8 cellular contexts compared by ENCODE assay signal in genomic region chr12:18224745-18225144, GRCh38. TPM values are rescaled to one million over a fixed set of nuclear protein-coding genes. Genes with fewer than 3 reads are reported as not detected.
DNase-seq lines count a peak whose midpoint lies in the region; ATAC-seq and TF ChIP-seq lines count a peak whose summit lies in the region.

No MANE protein-coding gene starts in this region.

- no peaks in the 10 kb centered on the region for H3K4me1 Mint-ChIP-seq in immature natural killer cell
- no peaks in the 10 kb centered on the region for H3K4me1 Mint-ChIP-seq in activated T-cell treated with anti-CD3 and anti-CD28 coated beads, Interleukin-2, amount 50 U/mL, for 4 hours (ENCODE audit: low read depth)

- DNase-seq in ELR (ENCODE audit: low read depth) (peak; percentile 69), NB4 (ENCODE audit: low read depth) (peak; percentile 39), WERI-Rb-1 (peak; percentile 9), kidney epithelial cell (ENCODE audit: low read depth) (peak; percentile 9), immature natural killer cell (no peak)
- no peak for DNase-seq in activated CD8-positive, alpha-beta memory T cell treated with anti-CD3 and anti-CD28 coated beads, Interleukin-2, amount 50 U/mL, for 48 hours
- no peak for DNase-seq in activated T-cell treated with anti-CD3 and anti-CD28 coated beads, Interleukin-2, amount 50 U/mL, for 4 hours

- H3K4me3 ChIP-seq in NB4 (ENCODE audit: low read depth, low read length) (no peak overlapping the region), WERI-Rb-1 (ENCODE audit: low read depth, low read length) (no peak overlapping the region), kidney epithelial cell (ENCODE audit: low read depth, low read length) (no peak overlapping the region)

- H3K27ac Mint-ChIP-seq in immature natural killer cell: no peak overlapping the region

- H3K36me3 ChIP-seq in WERI-Rb-1 (no peaks in the 10 kb centered on the region), kidney epithelial cell (ENCODE audit: control insufficient read depth, insufficient read depth, low read length) (no peaks in the 10 kb centered on the region)

- H3K27ac ChIP-seq in WERI-Rb-1: no peak overlapping the region

- no peak for TF ChIP-seq POLR2A in NB4 (IDR thresholded peaks at IDR 0.05; ENCODE audit: extremely low read depth, insufficient read length)

- no peak for ATAC-seq in activated T-cell treated with anti-CD3 and anti-CD28 coated beads, Interleukin-2, amount 50 U/mL, for 4 hours
- no peak for ATAC-seq in GM18909 (IDR thresholded peaks at IDR 0.05; ENCODE audit: poor library complexity, unreplicated experiment)

- peak; percentile 22 for TF ChIP-seq CTCF in NB4 (IDR thresholded peaks at IDR 0.05; ENCODE audit: low read depth, low read length)
- 0 out of 2 replicates have a peak, but pooled peaks have one; percentile 14 for TF ChIP-seq CTCF in WERI-Rb-1 (IDR thresholded peaks at IDR 0.05; ENCODE audit: low read depth, low read length)
- TF ChIP-seq CTCF in kidney epithelial cell (IDR thresholded peaks at IDR 0.05; ENCODE audit: insufficient read depth, low read length, poor library complexity, severe bottlenecking): peak; percentile 60

- H3K27me3 ChIP-seq in WERI-Rb-1 (ENCODE audit: insufficient read depth, low read depth, severe bottlenecking) (no peaks in the 10 kb centered on the region), kidney epithelial cell (ENCODE audit: control insufficient read depth, insufficient read depth, low read length) (no peaks in the 10 kb centered on the region)

- H3K9me3 ChIP-seq in WERI-Rb-1 (ENCODE audit: severe bottlenecking): no peaks in the 10 kb centered on the region

- peaks cover 0 to 10% (median under 1%) of the 10 kb centered on the region in 6 donors for H3K9me3 Mint-ChIP-seq in immature natural killer cell
- H3K9me3 Mint-ChIP-seq in activated T-cell treated with anti-CD3 and anti-CD28 coated beads, Interleukin-2, amount 50 U/mL, for 4 hours: no peaks in the 10 kb centered on the region

- H3K4me3 Mint-ChIP-seq in immature natural killer cell: no peak overlapping the region
- no peak overlapping the region for H3K4me3 Mint-ChIP-seq in activated T-cell treated with anti-CD3 and anti-CD28 coated beads, Interleukin-2, amount 50 U/mL, for 4 hours

- H3K27me3 Mint-ChIP-seq in immature natural killer cell (ENCODE audit: low read depth in 3 of 3): peaks cover 0 to 2% (median 0%) of the 10 kb centered on the region in 3 donors
- no peaks in the 10 kb centered on the region for H3K27me3 Mint-ChIP-seq in activated T-cell treated with anti-CD3 and anti-CD28 coated beads, Interleukin-2, amount 50 U/mL, for 4 hours (ENCODE audit: low read depth)

- H3K36me3 Mint-ChIP-seq in immature natural killer cell: no peaks in the 10 kb centered on the region
- no peaks in the 10 kb centered on the region for H3K36me3 Mint-ChIP-seq in activated T-cell treated with anti-CD3 and anti-CD28 coated beads, Interleukin-2, amount 50 U/mL, for 4 hours (ENCODE audit: insufficient read depth)

RNA-seq across cellular contexts. Expression of gene PIK3C2G, which starts 36.6 kb away (rescaled TPM):
- 0.07 and 0.13 TPM in 2 replicates for total RNA-seq in kidney epithelial cell
- polyA plus RNA-seq in immature natural killer cell: not detected
- not detected for total RNA-seq in activated T-cell treated with anti-CD3 and anti-CD28 coated beads, Interleukin-2, amount 50 U/mL, for 4 hours

Comparison
In these comparisons a context has a peak if more than half of its experiments do, and no peak if none do; other contexts are left out.
1. DNase-seq: peak in ELR (single experiment), NB4 (single experiment), WERI-Rb-1 (single experiment) and kidney epithelial cell (single experiment); none in activated CD8-positive, alpha-beta memory T cell treated with anti-CD3 and anti-CD28 coated beads, Interleukin-2, amount 50 U/mL, for 48 hours (single experiment), immature natural killer cell (0 of 3) and activated T-cell treated with anti-CD3 and anti-CD28 coated beads, Interleukin-2, amount 50 U/mL, for 4 hours (single experiment).
2. Peak in every context shown above with its lines, with median percentiles within 50 percentile points of each other: CTCF ChIP-seq.